Comparison of ENCODE assay signal across 8 cellular contexts in the genomic region with DNA sequence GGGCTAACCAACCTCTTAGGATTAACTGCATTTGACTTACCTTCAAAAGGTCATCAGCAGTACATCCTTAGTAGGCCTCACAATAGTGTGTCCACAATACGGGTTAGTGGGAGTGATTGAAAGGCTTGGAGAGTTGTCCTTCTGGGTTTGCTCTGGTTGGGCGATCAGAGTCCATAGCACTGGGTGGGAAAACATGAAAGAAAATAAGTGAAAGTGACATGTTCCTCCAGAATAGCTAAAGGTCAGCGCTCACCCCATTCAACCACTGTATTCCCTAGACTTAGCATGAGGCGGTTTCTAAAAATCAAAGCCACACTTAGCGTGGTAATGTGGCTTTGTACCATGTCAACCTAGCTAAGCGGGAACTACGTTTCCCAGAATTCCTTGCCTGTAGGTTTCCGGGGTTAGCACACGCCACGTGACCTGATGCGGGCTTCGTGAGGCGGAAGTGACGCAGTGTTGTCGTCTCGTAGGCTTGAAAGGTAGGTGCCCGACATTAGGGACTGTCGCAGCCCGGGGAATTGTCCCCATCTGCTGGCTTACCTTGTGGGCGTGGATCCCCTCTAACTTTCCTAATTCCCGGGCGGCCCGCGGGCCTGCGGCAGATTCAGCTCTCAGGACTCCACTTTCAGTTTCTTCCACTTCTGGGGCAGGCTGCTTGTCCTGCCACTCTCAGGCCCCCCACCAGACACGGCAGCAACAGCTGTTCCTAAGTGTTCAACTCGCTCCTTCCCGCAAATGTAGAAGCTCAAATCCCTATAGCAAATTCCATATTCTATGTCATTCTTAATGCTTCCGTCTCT. TPM values are rescaled to one million over a fixed set of nuclear protein-coding genes. Genes with fewer than 3 reads are reported as not detected.
DNase-seq lines count a peak whose midpoint lies in the region; ATAC-seq and TF ChIP-seq lines count a peak whose summit lies in the region.

No MANE protein-coding gene starts in this region.

- CTCF ChIA-PET in CD4-positive, alpha-beta T cell (lab: Charles Lee), result interaction anchor here (1.2 kb wide), 1 partner anchor 12 kb away, joined by 3 read pairs; no protein-coding TSS in a partner anchor
- CTCF ChIA-PET in activated CD8-positive, alpha-beta T cell treated with anti-CD3 and anti-CD28 coated beads for 36 hours (lab: Charles Lee), result interaction anchor here (1.2 kb wide), 1 partner anchor 10 kb away, joined by 3 read pairs; no protein-coding TSS in a partner anchor

- H3K27me3 Mint-ChIP-seq in CD4-positive, alpha-beta T cell, result peaks cover 40% of the 10 kb centered on the region
- H3K27me3 Mint-ChIP-seq in activated CD8-positive, alpha-beta T cell treated with anti-CD3 and anti-CD28 coated beads for 36 hours, result peaks cover 8% of the 10 kb centered on the region

- no peaks in the 10 kb centered on the region for H3K36me3 ChIP-seq in lung (ENCODE audit: control insufficient read depth in 2 of 2, insufficient read depth in 2 of 2, low read length in 2 of 2)

- H3K27me3 ChIP-seq in CD4-positive, alpha-beta T cell (ENCODE audit: control insufficient read depth, insufficient read depth, low read length), result peaks cover 13% of the 10 kb centered on the region
- H3K27me3 ChIP-seq in lung (ENCODE audit: control insufficient read depth, insufficient read depth), result no peaks in the 10 kb centered on the region

- intact Hi-C loops in CD4-positive, alpha-beta T cell (cut with DNase I, micrococcal nuclease), result loop anchor here (1.0 to 10.0 kb wide), 11 partner anchors 227 to 1921 kb away; a partner anchor contains a TSS
- intact Hi-C loops in activated CD8-positive, alpha-beta T cell treated with anti-CD3 and anti-CD28 coated beads for 36 hours (cut with micrococcal nuclease), result no loop called here

- POLR2A ChIA-PET in CD4-positive, alpha-beta T cell (lab: Charles Lee), result interaction anchor here (0.6 to 1.6 kb wide), 16 partner anchors 10 to 1259 kb away, joined by 3 to 26 read pairs (median 6); a partner anchor contains a TSS
- POLR2A ChIA-PET in activated CD8-positive, alpha-beta T cell treated with anti-CD3 and anti-CD28 coated beads for 36 hours (lab: Charles Lee), result interaction anchor here (0.7 to 1.3 kb wide), 4 partner anchors 10 to 328 kb away, joined by 3 to 4 read pairs (median 3); no protein-coding TSS in a partner anchor

- H3K27ac Mint-ChIP-seq in CD4-positive, alpha-beta T cell, result peak overlapping the region; percentile 100
- H3K27ac Mint-ChIP-seq in activated CD8-positive, alpha-beta T cell treated with anti-CD3 and anti-CD28 coated beads for 36 hours, result peak overlapping the region; percentile 96

- ATAC-seq in CD4-positive, alpha-beta T cell (ENCODE audit: poor library complexity), result peak; percentile 96
- ATAC-seq in GM19395 (IDR thresholded peaks at IDR 0.05; ENCODE audit: unreplicated experiment) (peak; percentile 99), HG03565 (IDR thresholded peaks at IDR 0.05; ENCODE audit: unreplicated experiment) (peak; percentile 95), lung (ENCODE audit: insufficient read depth, low FRiP score) (peak; percentile 93)
- peak; percentile 97 for ATAC-seq in activated CD8-positive, alpha-beta T cell treated with anti-CD3 and anti-CD28 coated beads for 36 hours

- H3K9me3 ChIP-seq in CD4-positive, alpha-beta T cell (ENCODE audit: control insufficient read depth, low read length), result no peaks in the 10 kb centered on the region
- H3K9me3 ChIP-seq in lung (ENCODE audit: control insufficient read depth in 2 of 2, insufficient read depth in 1 of 2, low read length in 1 of 2), result peaks cover 0 to 5% of the 10 kb centered on the region in 2 donors

- peaks cover 9% of the 10 kb centered on the region for H3K36me3 Mint-ChIP-seq in CD4-positive, alpha-beta T cell (ENCODE audit: low read depth)
- peaks cover 6% of the 10 kb centered on the region for H3K36me3 Mint-ChIP-seq in activated CD8-positive, alpha-beta T cell treated with anti-CD3 and anti-CD28 coated beads for 36 hours (ENCODE audit: low read depth)

- 6 to 8% methylated on average over 29 of the region's 29 CpGs for WGBS in lung, 2 donors

- H3K4me1 ChIP-seq in lung (ENCODE audit: control insufficient read depth in 2 of 2, insufficient read depth in 2 of 2, low read length in 2 of 2), result peaks cover 0 to 6% of the 10 kb centered on the region in 2 donors

- H3K4me3 Mint-ChIP-seq in CD4-positive, alpha-beta T cell, result peak overlapping the region; percentile 92
- H3K4me3 Mint-ChIP-seq in activated CD8-positive, alpha-beta T cell treated with anti-CD3 and anti-CD28 coated beads for 36 hours, result peak overlapping the region; percentile 89

- peak; percentile 75 to 91 (median 80) for DNase-seq in CD4-positive, alpha-beta T cell
- DNase-seq in NCI-H748 treated with DMSO at 0.1 percent for 48 hours (lab: John Stamatoyannopoulos, UW) (peak; percentile 92), lung (ENCODE audit: low spot score) (peak; percentile 91)
- DNase-seq in activated CD8-positive, alpha-beta T cell treated with anti-CD3 and anti-CD28 coated beads for 36 hours, result peak; percentile 93
- peak; percentile 85 for DNase-seq in effector CD4-positive, alpha-beta T cell
- peak; percentile 58 to 75 (median 73) for DNase-seq in stimulated activated CD4-positive, alpha-beta T cell treated with anti-CD3 and anti-CD28 coated beads, TNF-alpha, amount 100 ng/mL, for 4 hours (ENCODE audit: low read depth in 3 of 3)

- peaks cover 28% of the 10 kb centered on the region for H3K4me1 Mint-ChIP-seq in CD4-positive, alpha-beta T cell (ENCODE audit: low read depth)
- peaks cover 13% of the 10 kb centered on the region for H3K4me1 Mint-ChIP-seq in activated CD8-positive, alpha-beta T cell treated with anti-CD3 and anti-CD28 coated beads for 36 hours (ENCODE audit: low read depth)

- peaks cover 7% of the 10 kb centered on the region for H3K9me3 Mint-ChIP-seq in CD4-positive, alpha-beta T cell
- H3K9me3 Mint-ChIP-seq in activated CD8-positive, alpha-beta T cell treated with anti-CD3 and anti-CD28 coated beads for 36 hours, result peaks cover 4% of the 10 kb centered on the region

- H3K4me3 ChIP-seq in lung, result peak overlapping the region; percentile 92

- no peak for TF ChIP-seq CTCF in CD4-positive, alpha-beta T cell (IDR thresholded peaks at IDR 0.05)
- TF ChIP-seq CTCF in activated CD8-positive, alpha-beta T cell treated with anti-CD3 and anti-CD28 coated beads for 36 hours (IDR thresholded peaks at IDR 0.05), result no peak
- TF ChIP-seq CTCF in lung (IDR thresholded peaks at IDR 0.05; ENCODE audit: control extremely low read depth, extremely low read depth), result no peak

- peak overlapping the region; percentile 85 for H3K27ac ChIP-seq in CD4-positive, alpha-beta T cell (ENCODE audit: low read depth, low read length)
- H3K27ac ChIP-seq in lung (ENCODE audit: low read depth in 1 of 2, low read length in 1 of 2), result peak overlapping the region; percentile 81 to 95

RNA-seq across cellular contexts. Expression of a gene that starts 19.8 kb away (rescaled TPM):
- not detected for total RNA-seq in CD4-positive, alpha-beta T cell
- total RNA-seq in activated CD8-positive, alpha-beta T cell treated with anti-CD3 and anti-CD28 coated beads for 36 hours, result not detected
- not detected for total RNA-seq in lung
- polyA plus RNA-seq in lung, result not detected

Comparison
In these comparisons a context has a peak if more than half of its experiments do, and no peak if none do; other contexts are left out.
1. Peak in every context shown above with its lines: DNase-seq, ATAC-seq, H3K4me3 ChIP-seq and H3K27ac ChIP-seq.